Comparison of ENCODE assay signal across 19 cellular contexts in genomic region chr16:67117716-67118115, GRCh38. TPM values are rescaled to one million over a fixed set of nuclear protein-coding genes. Genes with fewer than 3 reads are reported as not detected.
DNase-seq lines count a peak whose midpoint lies in the region; ATAC-seq and TF ChIP-seq lines count a peak whose summit lies in the region.
"Had no signal": no experiment of that assay in that cellular context is flagged by ENCODE, and none has a peak within 500 bp of the region (broad histone marks: within the 10 kb centered on the region; RNA-seq: fewer than 3 reads in every experiment).

No MANE protein-coding gene starts in this region.

- DNase-seq in activated effector memory CD4-positive, alpha-beta T cell treated with anti-CD3 and anti-CD28 coated beads, Interleukin-2, amount 50 U/mL, for 16 hours: peak; percentile 2
- no peak for DNase-seq in activated effector memory CD4-positive, alpha-beta T cell treated with Interleukin-2 at 50 U/mL for 16 hours
- DNase-seq in dorsolateral prefrontal cortex (no peak), gastrocnemius medialis (no peak), putamen (ENCODE audit: low spot score) (no peak)
- DNase-seq in stimulated activated CD4-positive, alpha-beta T cell treated with anti-CD3 and anti-CD28 coated beads, Interleukin-12 subunit alpha, Interleukin-12 subunit beta, amount 100 ng/mL, for 4 hours: no peak
- DNase-seq: AML-193; Calu3; CD8-positive, alpha-beta T cell; DMS79 treated with DMSO at 0.1 percent for 48 hours; GF-D8; GM23248; IMR-90 had no signal

- H3K4me3 ChIP-seq in dorsolateral prefrontal cortex: no peak overlapping the region
- no peak overlapping the region for H3K4me3 ChIP-seq in gastrocnemius medialis
- H3K4me3 ChIP-seq: A549, GM23248, HAP-1, K562 had no signal

- peaks cover 0 to 26% of the 10 kb centered on the region in 2 donors for H3K36me3 ChIP-seq in gastrocnemius medialis

- in situ Hi-C loops in gastrocnemius medialis (cut with MboI; ENCODE audit: low sequenced_read_pairs in 4 of 4): no loop called here

- H3K27me3 ChIP-seq in dorsolateral prefrontal cortex (no peaks in the 10 kb centered on the region), gastrocnemius medialis (no peaks in the 10 kb centered on the region)

- intact Hi-C loops in dorsolateral prefrontal cortex (cut with DNase I): no loop called here
- intact Hi-C loops in gastrocnemius medialis (cut with DNase I; ENCODE audit: low total_unique reads): no loop called here

- H3K27ac ChIP-seq in dorsolateral prefrontal cortex (peak overlapping the region in 49 of 59 donors; percentile 50 to 97 (median 87)), gastrocnemius medialis (peak overlapping the region in 3 of 4 donors; percentile 60 to 79 (median 77))
- H3K27ac ChIP-seq: 22Rv1, A549, C4-2B had no signal

- H3K4me1 ChIP-seq in gastrocnemius medialis: peaks cover 20 to 22% of the 10 kb centered on the region in 2 donors
- H3K4me1 ChIP-seq: HAP-1 had no signal

- H3K9me3 ChIP-seq in gastrocnemius medialis: no peaks in the 10 kb centered on the region
- H3K9me3 ChIP-seq: A549, HAP-1 had no signal

- ATAC-seq in gastrocnemius medialis (no peak), GM19463 (IDR thresholded peaks at IDR 0.05; ENCODE audit: unreplicated experiment) (no peak)
- ATAC-seq: A549; CD8-positive, alpha-beta T cell; K562 had no signal

- TF ChIP-seq CTCF in dorsolateral prefrontal cortex (IDR thresholded peaks at IDR 0.05 in 54 of 56, conservative IDR thresholded peaks at IDR 0.05 in 2 of 56; ENCODE audit: low read depth in 1 of 56, partially characterized antibody in 56 of 56): no peak
- no peak for TF ChIP-seq CTCF in gastrocnemius medialis (IDR thresholded peaks at IDR 0.05 in 4 of 5, conservative IDR thresholded peaks at IDR 0.05 in 1 of 5)

- TF ChIP-seq POLR2A in gastrocnemius medialis (IDR thresholded peaks at IDR 0.05): no peak

RNA-seq across cellular contexts. Expression of gene PHAF1, which starts 8.0 kb away (rescaled TPM):
- total RNA-seq in dorsolateral prefrontal cortex: 10 to 100 TPM; 19.1 to 43.4 (median 33.0) TPM
- total RNA-seq in gastrocnemius medialis: 10 to 100 TPM; 23.3 to 63.4 (median 48.9) TPM

RNA-seq across cellular contexts. Expression of gene B3GNT9, which starts 33.1 kb away (rescaled TPM):
- 10 to 100 TPM in 75 of 120 experiments, 1 to 10 TPM in 45; 4.8 to 23.7 (median 10.6) TPM for total RNA-seq in dorsolateral prefrontal cortex
- 1 to 10 TPM; 1.5 to 3.1 (median 2.6) TPM for total RNA-seq in gastrocnemius medialis

RNA-seq across cellular contexts. Expression of gene TRADD, which starts 42.0 kb away (rescaled TPM):
- total RNA-seq in dorsolateral prefrontal cortex (10 to 100 TPM in 84 of 120 experiments, 1 to 10 TPM in 36; 5.6 to 19.5 (median 11.5) TPM), gastrocnemius medialis (10 to 100 TPM in 2 of 4 donors, 1 to 10 TPM in 2; 8.8 to 15.3 (median 10.1) TPM)

RNA-seq across cellular contexts. Expression of gene FBXL8, which starts 42.0 kb away (rescaled TPM):
- total RNA-seq in dorsolateral prefrontal cortex (10 to 100 TPM in 61 of 120 experiments, 1 to 10 TPM in 59; 3.8 to 25.4 (median 10.2) TPM), gastrocnemius medialis (10 to 100 TPM in 3 of 4 donors, 1 to 10 TPM in 1; 7.0 to 16.3 (median 14.3) TPM)

RNA-seq across cellular contexts. Expression of gene HSF4, which starts 46.8 kb away (rescaled TPM):
- 100 to 1,000 TPM in 95 of 120 experiments, 10 to 100 TPM in 25; 73.3 to 206 (median 120) TPM for total RNA-seq in dorsolateral prefrontal cortex
- 100 to 1,000 TPM in 1 of 4 donors, 10 to 100 TPM in 2, 1 to 10 TPM in 1; 9.0 to 111 (median 29.7) TPM for total RNA-seq in gastrocnemius medialis
